Comparison of ENCODE assay signal across 6 cellular contexts in genomic region chr19:17256130-17256529, GRCh38. TPM values are rescaled to one million over a fixed set of nuclear protein-coding genes. Genes with fewer than 3 reads are reported as not detected.
"Had no signal": no experiment of that assay in that cellular context is flagged by ENCODE, and none has a peak within 500 bp of the region (broad histone marks: within the 10 kb centered on the region; RNA-seq: fewer than 3 reads in every experiment).

No MANE protein-coding gene starts in this region.

- H3K4me3 Mint-ChIP-seq: IgD-negative memory B cell had no signal

- DNase-seq: IMR-90, KBM-7 had no signal

- H3K4me3 ChIP-seq: K562 had no signal

- H3K27ac ChIP-seq: HL-60 had no signal

- H3K27me3 Mint-ChIP-seq: IgD-negative memory B cell had no signal

- H3K36me3 Mint-ChIP-seq: IgD-negative memory B cell had no signal

- H3K27ac Mint-ChIP-seq: IgD-negative memory B cell had no signal

- H3K9me3 Mint-ChIP-seq: IgD-negative memory B cell had no signal

- ATAC-seq: K562 had no signal

RNA-seq across cellular contexts. Expression of gene USHBP1, which starts 8.4 kb away (rescaled TPM):
- total RNA-seq: HT1080, IMR-90 had no signal
- polyA plus RNA-seq: IgD-negative memory B cell, IMR-90 had no signal
